2 cellular contexts compared by ENCODE assay signal in the genomic region with DNA sequence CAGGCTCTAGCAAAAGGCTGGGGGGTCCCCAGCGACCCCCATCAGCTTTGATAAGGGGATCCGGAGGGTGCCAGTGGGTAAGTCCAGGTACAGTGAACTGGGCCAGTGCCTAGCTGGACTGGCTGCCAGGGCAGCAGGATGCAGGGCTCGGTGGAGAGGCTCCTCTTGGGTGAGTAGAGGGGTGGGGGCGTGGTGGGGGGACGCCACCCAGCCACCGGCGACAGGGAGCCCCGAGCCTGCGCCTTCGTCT.
TF ChIP-seq lines count a peak whose summit lies in the region.

No MANE protein-coding gene starts in this region.

TF ChIP-seq in GM23338, 12 proteins besides CTCF, POLR2A, EP300 and RAD21 (continued from another document):
- TF ChIP-seq, protein P1, sequence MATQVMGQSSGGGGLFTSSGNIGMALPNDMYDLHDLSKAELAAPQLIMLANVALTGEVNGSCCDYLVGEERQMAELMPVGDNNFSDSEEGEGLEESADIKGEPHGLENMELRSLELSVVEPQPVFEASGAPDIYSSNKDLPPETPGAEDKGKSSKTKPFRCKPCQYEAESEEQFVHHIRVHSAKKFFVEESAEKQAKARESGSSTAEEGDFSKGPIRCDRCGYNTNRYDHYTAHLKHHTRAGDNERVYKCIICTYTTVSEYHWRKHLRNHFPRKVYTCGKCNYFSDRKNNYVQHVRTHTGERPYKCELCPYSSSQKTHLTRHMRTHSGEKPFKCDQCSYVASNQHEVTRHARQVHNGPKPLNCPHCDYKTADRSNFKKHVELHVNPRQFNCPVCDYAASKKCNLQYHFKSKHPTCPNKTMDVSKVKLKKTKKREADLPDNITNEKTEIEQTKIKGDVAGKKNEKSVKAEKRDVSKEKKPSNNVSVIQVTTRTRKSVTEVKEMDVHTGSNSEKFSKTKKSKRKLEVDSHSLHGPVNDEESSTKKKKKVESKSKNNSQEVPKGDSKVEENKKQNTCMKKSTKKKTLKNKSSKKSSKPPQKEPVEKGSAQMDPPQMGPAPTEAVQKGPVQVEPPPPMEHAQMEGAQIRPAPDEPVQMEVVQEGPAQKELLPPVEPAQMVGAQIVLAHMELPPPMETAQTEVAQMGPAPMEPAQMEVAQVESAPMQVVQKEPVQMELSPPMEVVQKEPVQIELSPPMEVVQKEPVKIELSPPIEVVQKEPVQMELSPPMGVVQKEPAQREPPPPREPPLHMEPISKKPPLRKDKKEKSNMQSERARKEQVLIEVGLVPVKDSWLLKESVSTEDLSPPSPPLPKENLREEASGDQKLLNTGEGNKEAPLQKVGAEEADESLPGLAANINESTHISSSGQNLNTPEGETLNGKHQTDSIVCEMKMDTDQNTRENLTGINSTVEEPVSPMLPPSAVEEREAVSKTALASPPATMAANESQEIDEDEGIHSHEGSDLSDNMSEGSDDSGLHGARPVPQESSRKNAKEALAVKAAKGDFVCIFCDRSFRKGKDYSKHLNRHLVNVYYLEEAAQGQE (IDR thresholded peaks at IDR 0.05; ENCODE audit: unreplicated experiment): no peak
- no peak for TF ChIP-seq CREB1 (CRISPR knock-in tag; IDR thresholded peaks at IDR 0.05; ENCODE audit: low read depth)
- no peak for TF ChIP-seq STAT1 (IDR thresholded peaks at IDR 0.05; ENCODE audit: unreplicated experiment)
- TF ChIP-seq, protein P2, sequence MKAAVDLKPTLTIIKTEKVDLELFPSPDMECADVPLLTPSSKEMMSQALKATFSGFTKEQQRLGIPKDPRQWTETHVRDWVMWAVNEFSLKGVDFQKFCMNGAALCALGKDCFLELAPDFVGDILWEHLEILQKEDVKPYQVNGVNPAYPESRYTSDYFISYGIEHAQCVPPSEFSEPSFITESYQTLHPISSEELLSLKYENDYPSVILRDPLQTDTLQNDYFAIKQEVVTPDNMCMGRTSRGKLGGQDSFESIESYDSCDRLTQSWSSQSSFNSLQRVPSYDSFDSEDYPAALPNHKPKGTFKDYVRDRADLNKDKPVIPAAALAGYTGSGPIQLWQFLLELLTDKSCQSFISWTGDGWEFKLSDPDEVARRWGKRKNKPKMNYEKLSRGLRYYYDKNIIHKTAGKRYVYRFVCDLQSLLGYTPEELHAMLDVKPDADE (IDR thresholded peaks at IDR 0.05): no peak
- no peak for TF ChIP-seq ZNF331 (CRISPR knock-in tag; IDR thresholded peaks at IDR 0.05; ENCODE audit: low read depth)
- no peak for TF ChIP-seq EZH2 (IDR thresholded peaks at IDR 0.05; ENCODE audit: low read depth, unreplicated experiment)
- no peak for TF ChIP-seq ZNF462 (CRISPR knock-in tag; IDR thresholded peaks at IDR 0.05)
- no peak for TF ChIP-seq ZNF114 (CRISPR knock-in tag; IDR thresholded peaks at IDR 0.05)
TF ChIP-seq in GM23338: peak in this region for 0.

TF ChIP-seq in WTC11, 78 proteins besides CTCF, POLR2A, EP300 and RAD21:
- TF ChIP-seq ZNF425 (CRISPR knock-in tag; conservative IDR thresholded peaks at IDR 0.05): no peak
- TF ChIP-seq PRRX2 (CRISPR knock-in tag; IDR thresholded peaks at IDR 0.05): no peak
- TF ChIP-seq GRHL2 (CRISPR knock-in tag; IDR thresholded peaks at IDR 0.05; ENCODE audit: insufficient replicate concordance, severe bottlenecking): no peak
- no peak for TF ChIP-seq SP1 (CRISPR knock-in tag; conservative IDR thresholded peaks at IDR 0.05)
- no peak for TF ChIP-seq MYBL2 (CRISPR knock-in tag; IDR thresholded peaks at IDR 0.05)
- TF ChIP-seq, protein P3, sequence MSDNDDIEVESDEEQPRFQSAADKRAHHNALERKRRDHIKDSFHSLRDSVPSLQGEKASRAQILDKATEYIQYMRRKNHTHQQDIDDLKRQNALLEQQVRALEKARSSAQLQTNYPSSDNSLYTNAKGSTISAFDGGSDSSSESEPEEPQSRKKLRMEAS (CRISPR knock-in tag; IDR thresholded peaks at IDR 0.05): no peak
- TF ChIP-seq CREB1 (CRISPR knock-in tag; IDR thresholded peaks at IDR 0.05): no peak
- TF ChIP-seq ZNF532 (CRISPR knock-in tag; IDR thresholded peaks at IDR 0.05; ENCODE audit: borderline replicate concordance): no peak
- TF ChIP-seq NR3C1 (CRISPR knock-in tag; conservative IDR thresholded peaks at IDR 0.05; ENCODE audit: low read depth): no peak
- no peak for TF ChIP-seq JUN (CRISPR knock-in tag; IDR thresholded peaks at IDR 0.05)
- TF ChIP-seq ZNF263 (CRISPR knock-in tag; IDR thresholded peaks at IDR 0.05; ENCODE audit: low read depth): no peak
- TF ChIP-seq, protein P4, sequence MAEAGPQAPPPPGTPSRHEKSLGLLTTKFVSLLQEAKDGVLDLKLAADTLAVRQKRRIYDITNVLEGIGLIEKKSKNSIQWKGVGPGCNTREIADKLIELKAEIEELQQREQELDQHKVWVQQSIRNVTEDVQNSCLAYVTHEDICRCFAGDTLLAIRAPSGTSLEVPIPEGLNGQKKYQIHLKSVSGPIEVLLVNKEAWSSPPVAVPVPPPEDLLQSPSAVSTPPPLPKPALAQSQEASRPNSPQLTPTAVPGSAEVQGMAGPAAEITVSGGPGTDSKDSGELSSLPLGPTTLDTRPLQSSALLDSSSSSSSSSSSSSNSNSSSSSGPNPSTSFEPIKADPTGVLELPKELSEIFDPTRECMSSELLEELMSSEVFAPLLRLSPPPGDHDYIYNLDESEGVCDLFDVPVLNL (CRISPR knock-in tag; IDR thresholded peaks at IDR 0.05; ENCODE audit: borderline replicate concordance, low read depth): no peak
